In genomic region chr3:141796436-141797166, GRCh38 we compare ENCODE assay signal across 8 cellular contexts. TPM values are rescaled to one million over a fixed set of nuclear protein-coding genes. Genes with fewer than 3 reads are reported as not detected.
A peak's percentile ranks its signal among the peaks of the same experiment; 100 is the strongest.
DNase-seq lines count a peak whose midpoint lies in the region; ATAC-seq and TF ChIP-seq lines count a peak whose summit lies in the region.

No MANE protein-coding gene starts in this region.

- no peak overlapping the region for H3K23ac ChIP-seq in IMR-90 (ENCODE audit: low read depth, low read length)

- intact Hi-C loops in IMR-90 (cut with micrococcal nuclease) (no loop called here), sciatic nerve (cut with DNase I) (no loop called here), aorta (cut with DNase I) (no loop called here)

- TF ChIP-seq POLR2A in IMR-90 (IDR thresholded peaks at IDR 0.05; ENCODE audit: low read depth, low read length) = no peak

- H3K9me3 Mint-ChIP-seq in activated CD8-positive, alpha-beta memory T cell treated with anti-CD3 and anti-CD28 coated beads, Interleukin-2, amount 10 ng/mL, durations not matched to agents 7 days and 5 days (ENCODE audit: low read depth) = no peaks in the 10 kb centered on the region

- POLR2A ChIA-PET in IMR-90 (lab: Charles Lee; ENCODE audit: unreplicated experiment) = no interaction called here

- H3K14ac ChIP-seq in IMR-90 (replicated peaks; ENCODE audit: low read depth, low read length) = no peak overlapping the region

- H3K36me3 ChIP-seq in ACC112 (ENCODE audit: insufficient read depth, low read length) (no peaks in the 10 kb centered on the region), IMR-90 (ENCODE audit: control insufficient read depth, insufficient read depth, low read length) (no peaks in the 10 kb centered on the region), aorta (ENCODE audit: control insufficient read depth in 1 of 2, insufficient read depth in 2 of 2, low read length in 1 of 2) (no peaks in the 10 kb centered on the region)

- peak overlapping the region; percentile 98 for H3K27ac Mint-ChIP-seq in activated CD8-positive, alpha-beta memory T cell treated with anti-CD3 and anti-CD28 coated beads, Interleukin-2, amount 10 ng/mL, durations not matched to agents 7 days and 5 days

- H4K8ac ChIP-seq in IMR-90 (ENCODE audit: low read depth in 2 of 2, low read length in 2 of 2) = no peak overlapping the region; a peak in 1 of 4 replicates

- H3K4me1 Mint-ChIP-seq in activated CD8-positive, alpha-beta memory T cell treated with anti-CD3 and anti-CD28 coated beads, Interleukin-2, amount 10 ng/mL, durations not matched to agents 7 days and 5 days = peaks cover 42% of the 10 kb centered on the region

- no peaks in the 10 kb centered on the region for H3K79me1 ChIP-seq in IMR-90 (ENCODE audit: low read depth in 1 of 2, low read length in 2 of 2)

- H3K79me2 ChIP-seq in ACC112 (ENCODE audit: control insufficient read depth, insufficient read depth, low read length, unreplicated experiment) = no peaks in the 10 kb centered on the region

- H3K4me3 ChIP-seq in ACC112 (ENCODE audit: low read depth, low read length) (0 out of 2 replicates have a peak overlapping the region, but pooled peaks have one; percentile 23), IMR-90 (ENCODE audit: insufficient read depth, low read depth, low read length) (no peak overlapping the region), aorta (ENCODE audit: low read length in 2 of 2) (no peak overlapping the region)

- no peak overlapping the region for H2BK120ac ChIP-seq in IMR-90 (ENCODE audit: low read depth, low read length)

- H2AFZ ChIP-seq in ACC112 (ENCODE audit: low read length, unreplicated experiment) (no peak overlapping the region), IMR-90 (replicated peaks; ENCODE audit: low read length, poor library complexity) (peak overlapping the region; percentile 92)

- H3K27me3 Mint-ChIP-seq in activated CD8-positive, alpha-beta memory T cell treated with anti-CD3 and anti-CD28 coated beads, Interleukin-2, amount 10 ng/mL, durations not matched to agents 7 days and 5 days = no peaks in the 10 kb centered on the region

- H3K56ac ChIP-seq in IMR-90 (ENCODE audit: extremely low read depth, insufficient read depth, low read length) = no peak overlapping the region

- no peaks in the 10 kb centered on the region for H3K27me3 ChIP-seq in ACC112 (ENCODE audit: insufficient read depth, low read length)
- 0 out of 2 replicates have a peak, but pooled peaks cover 1% of the 10 kb centered on the region for H3K27me3 ChIP-seq in IMR-90 (ENCODE audit: control insufficient read depth, insufficient read depth, low read length)
- no peaks in the 10 kb centered on the region for H3K27me3 ChIP-seq in aorta (ENCODE audit: control insufficient read depth in 1 of 2, insufficient read depth in 2 of 2, low read length in 1 of 2)

- H3K9me1 ChIP-seq in IMR-90 (ENCODE audit: insufficient read depth, low read length) = no peaks in the 10 kb centered on the region

- ATAC-seq in GM19467 (IDR thresholded peaks at IDR 0.05; ENCODE audit: unreplicated experiment) = peak; percentile 96
- ATAC-seq in IMR-90 (ENCODE audit: low read depth) = no peak
- peak; percentile 85 for ATAC-seq in activated CD8-positive, alpha-beta memory T cell treated with anti-CD3 and anti-CD28 coated beads, Interleukin-2, amount 10 ng/mL, durations not matched to agents 7 days and 5 days
- peak; percentile 43 for ATAC-seq in sciatic nerve
- peak; percentile 25 for ATAC-seq in aorta (ENCODE audit: low FRiP score)

- no peaks in the 10 kb centered on the region; the same call in 1 of the 2 replicates for H3K9me3 ChIP-seq in IMR-90 (ENCODE audit: control insufficient read depth, insufficient read depth, low read length)
- H3K9me3 ChIP-seq in aorta (ENCODE audit: control insufficient read depth, low read length) = no peaks in the 10 kb centered on the region

- DNase-seq in IMR-90 (no peak), fibroblast of gingiva (ENCODE audit: low read depth) (peak; percentile 34), sciatic nerve (ENCODE audit: low spot score) (no peak), aorta (peak in 1 of 2 donors; percentile 55), NCI-H446 (lab: John Stamatoyannopoulos, UW) (no peak)
- peak; percentile 91 for DNase-seq in activated CD8-positive, alpha-beta memory T cell treated with anti-CD3 and anti-CD28 coated beads, Interleukin-2, amount 10 ng/mL, durations not matched to agents 7 days and 5 days

- no peak overlapping the region for H3K27ac ChIP-seq in ACC112 (ENCODE audit: low read depth, low read length)
- no peak overlapping the region for H3K27ac ChIP-seq in IMR-90 (ENCODE audit: insufficient read depth, low read length)
- no peak overlapping the region for H3K27ac ChIP-seq in aorta (ENCODE audit: low read depth in 1 of 2, low read length in 2 of 2)

- in situ Hi-C loops in IMR-90 (cut with MboI; ENCODE audit: low sequenced_read_pairs) = no loop called here

- 80% methylated on average over 6 of the region's 15 CpGs; no CpG with 5 or more reads in 1 of the 2 experiments for WGBS in IMR-90 (ENCODE audit: extremely low coverage in 2 of 2, insufficient read length in 1 of 2), 2 experiments
- 83 to 91% methylated on average over 15 of the region's 15 CpGs for WGBS in aorta, 2 donors

- H4K20me1 ChIP-seq in IMR-90 (ENCODE audit: insufficient read depth, low read length) = no peaks in the 10 kb centered on the region

- no peak overlapping the region for H3K9ac ChIP-seq in IMR-90 (ENCODE audit: low read depth, low read length)

- H2AK5ac ChIP-seq in IMR-90 (ENCODE audit: low read depth, low read length) = no peak overlapping the region

- peaks cover 1% of the 10 kb centered on the region for H3K36me3 Mint-ChIP-seq in activated CD8-positive, alpha-beta memory T cell treated with anti-CD3 and anti-CD28 coated beads, Interleukin-2, amount 10 ng/mL, durations not matched to agents 7 days and 5 days

- no peak overlapping the region for H3K4ac ChIP-seq in IMR-90 (ENCODE audit: low read depth, low read length)

- H4K91ac ChIP-seq in IMR-90 (ENCODE audit: insufficient read depth, low read depth, low read length) = no peak overlapping the region

- no TSS peak for BruUV-seq in IMR-90 (replicated peaks; lab: Mats Ljungman, UMichigan)

- H3K4me1 ChIP-seq in ACC112 (ENCODE audit: control insufficient read depth, insufficient read depth, low read length, unreplicated experiment) (no peaks in the 10 kb centered on the region), IMR-90 (ENCODE audit: control insufficient read depth, insufficient read depth, low read length) (peaks cover 7% of the 10 kb centered on the region), aorta (ENCODE audit: control insufficient read depth in 1 of 2, insufficient read depth in 2 of 2, low read length in 2 of 2) (no peaks in the 10 kb centered on the region)

- no peak overlapping the region for H3K18ac ChIP-seq in IMR-90 (ENCODE audit: low read depth, low read length)

- H2BK15ac ChIP-seq in IMR-90 (ENCODE audit: low read depth, low read length) = no peak overlapping the region

- dilution Hi-C loops in IMR-90 (cut with HindIII; ENCODE audit: low sequenced_read_pairs, unreplicated experiment) = no loop called here

- H4K5ac ChIP-seq in IMR-90 (ENCODE audit: low read depth, low read length) = no peak overlapping the region; the same call in 1 of the 2 replicates

- CTCF ChIA-PET in IMR-90 (lab: Yijun Ruan, JAX) = no interaction called here
- CTCF ChIA-PET in activated CD8-positive, alpha-beta memory T cell treated with anti-CD3 and anti-CD28 coated beads, Interleukin-2, amount 10 ng/mL, durations not matched to agents 7 days and 5 days (lab: Charles Lee) = interaction anchor here (0.6 to 4.5 kb wide), 10 partner anchors 9 to 487 kb away, joined by 3 to 42 read pairs (median 4); partner anchors contain the start of genes ATP1B3 and RNF7

- no peak overlapping the region for H3K4me2 ChIP-seq in IMR-90 (ENCODE audit: low read depth, low read length)

- no peak for TF ChIP-seq CTCF in IMR-90 (conservative IDR thresholded peaks at IDR 0.05; ENCODE audit: low read depth, low read length)

- H2AK9ac ChIP-seq in IMR-90 (replicated peaks; ENCODE audit: low read depth, low read length, poor library complexity) = no peak overlapping the region

- no peak for TF ChIP-seq RAD21 in IMR-90 (IDR thresholded peaks at IDR 0.05; ENCODE audit: low read length)

- H2BK20ac ChIP-seq in IMR-90 (ENCODE audit: low read depth, low read length) = no peak overlapping the region

- peak overlapping the region; percentile 84 for H3K4me3 Mint-ChIP-seq in activated CD8-positive, alpha-beta memory T cell treated with anti-CD3 and anti-CD28 coated beads, Interleukin-2, amount 10 ng/mL, durations not matched to agents 7 days and 5 days

- H2BK5ac ChIP-seq in IMR-90 (ENCODE audit: low read depth, low read length, poor library complexity, severe bottlenecking) = no peak overlapping the region

TF ChIP-seq in IMR-90, 13 proteins besides CTCF, POLR2A, EP300 and RAD21:
- TF ChIP-seq SMC3 (IDR thresholded peaks at IDR 0.05; ENCODE audit: low read depth, low read length) = no peak
- TF ChIP-seq MAZ (IDR thresholded peaks at IDR 0.05; ENCODE audit: borderline replicate concordance, low read depth, low read length) = no peak
- TF ChIP-seq RFX5 (IDR thresholded peaks at IDR 0.05; ENCODE audit: low read depth, low read length) = no peak
- no peak for TF ChIP-seq FOS (IDR thresholded peaks at IDR 0.05; ENCODE audit: low read depth, low read length)
- no peak for TF ChIP-seq CEBPB (IDR thresholded peaks at IDR 0.05; ENCODE audit: low read depth, low read length)

RNA-seq across cellular contexts. Expression of gene GRK7, which starts 33.4 kb away (rescaled TPM):
- total RNA-seq in IMR-90 (2012; rRNA removed) = not detected in 2 replicates
- polyA plus RNA-seq in IMR-90 (2012; rRNA removed) = not detected in 2 replicates
- polyA plus RNA-seq in IMR-90 (2012; cell fraction: cytosol; rRNA removed) = not detected in 2 replicates
- polyA plus RNA-seq in IMR-90 (2012; cell fraction: nucleus; rRNA removed; ENCODE audit: low replicate concordance) = 0.01 TPM in 1 of 2 replicates, not detected in the other
- total RNA-seq in activated CD8-positive, alpha-beta memory T cell treated with anti-CD3 and anti-CD28 coated beads, Interleukin-2, amount 10 ng/mL, durations not matched to agents 7 days and 5 days = not detected
- not detected for total RNA-seq in sciatic nerve
- under 1 TPM in 1 of 2 donors, not detected in 1; 0.23 TPM for total RNA-seq in aorta
- polyA plus RNA-seq in aorta = not detected

RNA-seq across cellular contexts. Expression of gene RNF7, which starts 58.5 kb away (rescaled TPM):
- total RNA-seq in IMR-90 (2012; rRNA removed) (111 and 149 TPM in 2 replicates), sciatic nerve (62.8 TPM), aorta (10 to 100 TPM; 68.3 to 76.3 TPM)
- polyA plus RNA-seq in IMR-90 (2012; rRNA removed) (70.5 and 98.7 TPM in 2 replicates), aorta (100 to 1,000 TPM; 123 to 221 TPM)
- polyA plus RNA-seq in IMR-90 (2012; cell fraction: cytosol; rRNA removed) = 119 and 155 TPM in 2 replicates
- polyA plus RNA-seq in IMR-90 (2012; cell fraction: nucleus; rRNA removed; ENCODE audit: low replicate concordance) = 33.0 and 66.1 TPM in 2 replicates
- total RNA-seq in activated CD8-positive, alpha-beta memory T cell treated with anti-CD3 and anti-CD28 coated beads, Interleukin-2, amount 10 ng/mL, durations not matched to agents 7 days and 5 days = 10 to 100 TPM; 53.4 to 67.0 TPM

Comparison
In these comparisons a context has a peak if more than half of its experiments do, and no peak if none do; other contexts are left out.
1. DNase-seq: peak in activated CD8-positive, alpha-beta memory T cell treated with anti-CD3 and anti-CD28 coated beads, Interleukin-2, amount 10 ng/mL, durations not matched to agents 7 days and 5 days (single experiment) and fibroblast of gingiva (single experiment); none in IMR-90 (single experiment), sciatic nerve (single experiment) and NCI-H446 (0 of 2).